ENCODE assay signal across 18 cellular contexts in the genomic region with DNA sequence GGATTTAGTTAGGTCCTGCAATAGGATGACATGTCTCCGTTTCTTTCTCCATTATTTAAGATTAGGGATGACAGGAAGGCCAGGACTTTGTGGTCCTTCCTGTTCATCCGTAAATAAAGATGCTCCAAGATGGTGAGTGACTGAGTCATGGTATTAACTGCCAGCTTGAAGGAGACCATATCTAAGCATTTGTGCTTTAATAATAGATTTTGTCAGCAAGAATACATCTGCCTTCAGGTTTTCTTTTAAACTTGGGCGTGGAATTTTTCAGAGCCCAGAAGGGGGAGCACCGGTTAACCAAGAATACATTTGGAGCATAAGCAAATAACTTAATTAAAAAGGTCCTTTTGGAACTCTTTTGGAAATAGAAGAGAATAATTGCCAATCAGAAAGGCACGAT.
DNase-seq lines count a peak whose midpoint lies in the region; TF ChIP-seq lines count a peak whose summit lies in the region.
"Had no signal": no experiment of that assay in that cellular context is flagged by ENCODE, and none has a peak within 500 bp of the region (broad histone marks: within the 10 kb centered on the region; RNA-seq: fewer than 3 reads in every experiment).

No MANE protein-coding gene starts in this region.

- no peaks in the 10 kb centered on the region for H3K9me3 Mint-ChIP-seq in osteocyte (ENCODE audit: unreplicated experiment)
- H3K9me3 Mint-ChIP-seq: activated naive CD4-positive, alpha-beta T cell treated with anti-CD3 and anti-CD28 coated beads for 36 hours; stimulated activated naive B cell treated with anti-CD40 and anti-IgM and Interleukin-4, amounts not matched to agents 10 μg/mL and 1 μg/mL and 100 μg/mL, for 72 hours had no signal

- TF ChIP-seq POLR2A in NB4 (IDR thresholded peaks at IDR 0.05; ENCODE audit: extremely low read depth, insufficient read length) (no peak), erythroblast (IDR thresholded peaks at IDR 0.05; ENCODE audit: low read length) (no peak)

- TF ChIP-seq CTCF in C4-2B (conservative IDR thresholded peaks at IDR 0.05) (no peak; the same call in 1 of the 2 replicates), NB4 (IDR thresholded peaks at IDR 0.05; ENCODE audit: low read depth, low read length) (peak; percentile 55), choroid plexus epithelial cell (conservative IDR thresholded peaks at IDR 0.05; ENCODE audit: low read depth, low read length) (peak; percentile 50), osteocyte (IDR thresholded peaks at IDR 0.05) (peak; percentile 39), coronary artery (IDR thresholded peaks at IDR 0.05) (no peak)

- peak overlapping the region; percentile 12; the same call in 1 of the 2 replicates for H3K27ac ChIP-seq in C4-2B
- no peak overlapping the region for H3K27ac ChIP-seq in coronary artery
- H3K27ac ChIP-seq: HL-60, KMS-11 had no signal

- H3K36me3 Mint-ChIP-seq in osteocyte (ENCODE audit: unreplicated experiment), result peaks cover 3% of the 10 kb centered on the region

- no peak overlapping the region for H3K4me3 ChIP-seq in NB4 (ENCODE audit: low read depth, low read length)
- no peak overlapping the region for H3K4me3 ChIP-seq in choroid plexus epithelial cell (ENCODE audit: low read depth, low read length)
- H3K4me3 ChIP-seq in coronary artery, result no peak overlapping the region

- H3K4me3 Mint-ChIP-seq in osteocyte (ENCODE audit: unreplicated experiment), result no peak overlapping the region
- H3K4me3 Mint-ChIP-seq: activated naive CD4-positive, alpha-beta T cell treated with anti-CD3 and anti-CD28 coated beads for 36 hours; stimulated activated naive B cell treated with anti-CD40 and anti-IgM and Interleukin-4, amounts not matched to agents 10 μg/mL and 1 μg/mL and 100 μg/mL, for 72 hours had no signal

- no peak for DNase-seq in NB4 (ENCODE audit: low read depth)
- DNase-seq in choroid plexus epithelial cell (ENCODE audit: low read depth), result peak; percentile 30
- no peak for DNase-seq in osteocyte (ENCODE audit: extremely low spot score, unreplicated experiment)
- no peak for DNase-seq in superior temporal gyrus (ENCODE audit: extremely low spot score)
- DNase-seq in coronary artery (ENCODE audit: low spot score), result no peak
- DNase-seq in SW 1271 (lab: John Stamatoyannopoulos, UW), result no peak
- DNase-seq in erythroblast (lab: John Stamatoyannopoulos, UW), result no peak
- DNase-seq: activated naive CD4-positive, alpha-beta T cell treated with anti-CD3 and anti-CD28 coated beads for 36 hours; caudate nucleus; CD4-positive, alpha-beta memory T cell; glutamatergic neuron; NCI-H146; NCI-H446; OCI-M1; stimulated activated naive B cell treated with anti-CD40 and anti-IgM and Interleukin-4, amounts not matched to agents 10 μg/mL and 1 μg/mL and 100 μg/mL, for 72 hours had no signal

- no peaks in the 10 kb centered on the region for H3K27me3 Mint-ChIP-seq in osteocyte (ENCODE audit: unreplicated experiment)
- H3K27me3 Mint-ChIP-seq: CD4-positive, alpha-beta memory T cell; stimulated activated naive B cell treated with anti-CD40 and anti-IgM and Interleukin-4, amounts not matched to agents 10 μg/mL and 1 μg/mL and 100 μg/mL, for 72 hours had no signal

- H3K27ac Mint-ChIP-seq in osteocyte (ENCODE audit: unreplicated experiment), result peak overlapping the region; percentile 93
- H3K27ac Mint-ChIP-seq: activated naive CD4-positive, alpha-beta T cell treated with anti-CD3 and anti-CD28 coated beads for 36 hours; stimulated activated naive B cell treated with anti-CD40 and anti-IgM and Interleukin-4, amounts not matched to agents 10 μg/mL and 1 μg/mL and 100 μg/mL, for 72 hours had no signal

- H3K4me1 Mint-ChIP-seq in osteocyte (ENCODE audit: unreplicated experiment), result peaks cover 85% of the 10 kb centered on the region

Comparison
In these comparisons a context has a peak if more than half of its experiments do, and no peak if none do; other contexts are left out.
1. CTCF ChIP-seq: peak in NB4 (single experiment), choroid plexus epithelial cell (single experiment) and osteocyte (single experiment); none in C4-2B (single experiment) and coronary artery (single experiment).